Comparison of ENCODE assay signal across 16 cellular contexts in genomic region chr19:38945562-38946228, GRCh38. TPM values are rescaled to one million over a fixed set of nuclear protein-coding genes. Genes with fewer than 3 reads are reported as not detected.
A peak's percentile ranks its signal among the peaks of the same experiment; 100 is the strongest.
DNase-seq lines count a peak whose midpoint lies in the region; ATAC-seq, FAIRE-seq and TF ChIP-seq lines count a peak whose summit lies in the region.
"Had no signal": no experiment of that assay in that cellular context is flagged by ENCODE, and none has a peak within 500 bp of the region (broad histone marks: within the 10 kb centered on the region; RNA-seq: fewer than 3 reads in every experiment).

No MANE protein-coding gene starts in this region.

- H4K20me1 ChIP-seq in Karpas-422 (ENCODE audit: insufficient read depth, low read depth, low read length) = no peaks in the 10 kb centered on the region

- no peaks in the 10 kb centered on the region for H3K9me2 ChIP-seq in Karpas-422 (replicated peaks; ENCODE audit: insufficient read depth, low read length)

- intact Hi-C loops in kidney (cut with DNase I) = no loop called here

- FAIRE-seq in kidney (lab: Jason Lieb, UNC) (no peak), GM12892 (lab: Jason Lieb, UNC) (no peak), HTR-8/SVneo (lab: Jason Lieb, UNC) (no peak)
- FAIRE-seq: GM18507 had no signal

- H2AFZ ChIP-seq in Karpas-422 (ENCODE audit: low read length) = no peak overlapping the region

- H3K4me3 ChIP-seq in Karpas-422 (ENCODE audit: low read length) (no peak overlapping the region), kidney (ENCODE audit: low read length in 2 of 2) (no peak overlapping the region)

- H3K9ac ChIP-seq in Karpas-422 (ENCODE audit: low read length) (no peak overlapping the region), kidney (ENCODE audit: low read length in 2 of 2) (no peak overlapping the region)

- H3K4me1 ChIP-seq in Karpas-422 (ENCODE audit: low read length) (no peaks in the 10 kb centered on the region), kidney (ENCODE audit: control insufficient read depth in 1 of 2, insufficient read depth in 1 of 2, low read depth in 1 of 2, low read length in 2 of 2) (peaks cover 6 to 7% of the 10 kb centered on the region in 2 donors)

- no peak overlapping the region for H3K27ac ChIP-seq in Karpas-422 (ENCODE audit: low read length)
- no peak overlapping the region for H3K27ac ChIP-seq in kidney (ENCODE audit: low read depth in 2 of 2, low read length in 2 of 2)

- no peaks in the 10 kb centered on the region for H3K27me3 ChIP-seq in Karpas-422 (ENCODE audit: low read length)

- H3K9me3 ChIP-seq in Karpas-422 (ENCODE audit: low read length) = no peaks in the 10 kb centered on the region
- H3K9me3 ChIP-seq in kidney (ENCODE audit: control insufficient read depth in 1 of 2, low read length in 2 of 2) = no peaks in the 10 kb centered on the region

- no peak for TF ChIP-seq CTCF in kidney (IDR thresholded peaks at IDR 0.05; ENCODE audit: borderline replicate concordance, extremely low read depth, insufficient read depth)

- H3K4me2 ChIP-seq in Karpas-422 (ENCODE audit: low read depth, low read length, poor library complexity, severe bottlenecking) = no peak overlapping the region

- H3K36me3 ChIP-seq in Karpas-422 (ENCODE audit: insufficient read depth, low read length) = no peaks in the 10 kb centered on the region
- peaks cover 9 to 16% of the 10 kb centered on the region in 2 donors for H3K36me3 ChIP-seq in kidney (ENCODE audit: control insufficient read depth in 1 of 2, insufficient read depth in 2 of 2, low read length in 2 of 2)

- no peak for ATAC-seq in HG03175 (IDR thresholded peaks at IDR 0.05; ENCODE audit: unreplicated experiment)

- H3K79me2 ChIP-seq in Karpas-422 (ENCODE audit: low read length) = no peaks in the 10 kb centered on the region

- TF ChIP-seq POLR2A in GM12892 (IDR thresholded peaks at IDR 0.05; ENCODE audit: low read depth, low read length) = no peak

- DNase-seq in ELR (ENCODE audit: low read depth) (peak; percentile 9), Karpas-422 (peak; percentile 71), kidney (peak; percentile 51), GM12892 (ENCODE audit: insufficient read length) (no peak), HTR-8/SVneo (ENCODE audit: insufficient read length, low spot score) (no peak)
- DNase-seq: AML-193; CD4-positive, CD25-positive, alpha-beta regulatory T cell; DMS53; HFFc6; NCI-H1417 treated with DMSO at 0.1 percent for 48 hours; NCI-H2029 treated with DMSO at 0.1 percent for 48 hours; NCI-H510A; SIG-M5 had no signal

RNA-seq across cellular contexts. Expression of gene MRPS12, which starts 15.0 kb away (rescaled TPM):
- 46.7 and 71.2 TPM in 2 replicates for total RNA-seq in Karpas-422 (2014; rRNA removed; shearing (Covaris generic); ENCODE audit: low replicate concordance)
- 28.5 TPM for total RNA-seq in kidney
- 110 TPM for polyA plus RNA-seq in kidney (ENCODE audit: insufficient read depth, low read depth, low replicate concordance)
- 29.3 TPM for polyA plus RNA-seq in GM12892 (2012; ENCODE audit: missing spikeins)

RNA-seq across cellular contexts. Expression of gene SARS2, which starts 15.1 kb away (rescaled TPM):
- 16.8 and 38.2 TPM in 2 replicates for total RNA-seq in Karpas-422 (2014; rRNA removed; shearing (Covaris generic); ENCODE audit: low replicate concordance)
- total RNA-seq in kidney = 30.6 TPM
- polyA plus RNA-seq in kidney (ENCODE audit: insufficient read depth, low read depth, low replicate concordance) = 34.8 TPM
- polyA plus RNA-seq in GM12892 (2012; ENCODE audit: missing spikeins) = 18.7 TPM

RNA-seq across cellular contexts. Expression of gene FBXO17, which starts 29.8 kb away (rescaled TPM):
- not detected in 2 replicates for total RNA-seq in Karpas-422 (2014; rRNA removed; shearing (Covaris generic); ENCODE audit: low replicate concordance)
- total RNA-seq in kidney = 32.3 TPM
- 44.3 TPM for polyA plus RNA-seq in kidney (ENCODE audit: insufficient read depth, low read depth, low replicate concordance)
- 3.0 TPM for polyA plus RNA-seq in GM12892 (2012; ENCODE audit: missing spikeins)
- total RNA-seq: CD4-positive, CD25-positive, alpha-beta regulatory T cell had no signal

RNA-seq across cellular contexts. Expression of gene CCER2, which starts 33.7 kb away (rescaled TPM):
- 3.1 TPM in 1 of 2 replicates, not detected in the other for total RNA-seq in Karpas-422 (2014; rRNA removed; shearing (Covaris generic); ENCODE audit: low replicate concordance)
- 0.47 TPM for total RNA-seq in kidney
- not detected for polyA plus RNA-seq in kidney (ENCODE audit: insufficient read depth, low read depth, low replicate concordance)
- polyA plus RNA-seq in GM12892 (2012; ENCODE audit: missing spikeins) = 0.70 TPM
- total RNA-seq: LHCN-M2 had no signal
- polyA plus RNA-seq: CD4-positive, CD25-positive, alpha-beta regulatory T cell had no signal

RNA-seq across cellular contexts. Expression of gene NFKBIB, which starts 45.9 kb away (rescaled TPM):
- 13.5 and 18.7 TPM in 2 replicates for total RNA-seq in Karpas-422 (2014; rRNA removed; shearing (Covaris generic); ENCODE audit: low replicate concordance)
- 23.2 TPM for total RNA-seq in kidney
- polyA plus RNA-seq in kidney (ENCODE audit: insufficient read depth, low read depth, low replicate concordance) = 37.6 TPM
- 9.8 TPM for polyA plus RNA-seq in GM12892 (2012; ENCODE audit: missing spikeins)

Comparison
In these comparisons a context has a peak if more than half of its experiments do, and no peak if none do; other contexts are left out.
1. DNase-seq: peak in ELR (single experiment), Karpas-422 (single experiment) and kidney (single experiment); none in GM12892 (single experiment) and HTR-8/SVneo (single experiment).
2. RNA of gene FBXO17, which starts 29.8 kb away (total RNA-seq): 32.3 TPM in kidney (single experiment); not detected in Karpas-422; every median in the first group is over 10 times any median in the second.